ENCODE assay signal across 23 cellular contexts in the genomic region with DNA sequence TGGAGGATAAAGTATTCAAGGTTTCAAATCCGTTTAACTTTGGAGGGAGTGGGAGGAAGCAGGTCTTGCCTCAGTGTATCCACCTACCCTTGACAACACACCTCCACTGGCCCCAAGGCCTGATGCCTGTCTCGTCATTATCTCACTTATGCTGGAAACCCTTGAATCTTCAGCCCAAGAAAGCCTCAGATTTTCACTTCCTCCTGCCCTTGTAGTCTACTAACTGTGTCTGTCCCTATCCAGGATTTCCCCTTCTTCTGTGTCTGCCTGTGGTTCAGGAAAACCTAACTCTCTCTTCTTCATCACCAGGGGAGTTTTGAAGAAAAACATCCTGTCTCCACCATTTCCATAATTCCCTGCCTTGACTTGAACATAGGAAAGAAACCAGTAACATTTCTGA. TPM values are rescaled to one million over a fixed set of nuclear protein-coding genes. Genes with fewer than 3 reads are reported as not detected.
A peak's percentile ranks its signal among the peaks of the same experiment; 100 is the strongest.
DNase-seq lines count a peak whose midpoint lies in the region; ATAC-seq and TF ChIP-seq lines count a peak whose summit lies in the region.
"Had no signal": no experiment of that assay in that cellular context is flagged by ENCODE, and none has a peak within 500 bp of the region (broad histone marks: within the 10 kb centered on the region; RNA-seq: fewer than 3 reads in every experiment).

No MANE protein-coding gene starts in this region.

- no peak for DNase-seq in lower lobe of right lung
- DNase-seq: activated gamma-delta T cell; CD4-positive, alpha-beta memory T cell; dermis blood vessel endothelial cell; erythroblast; gastrocnemius medialis; GM23248; KG1; naive thymus-derived CD8-positive, alpha-beta T cell; NCI-H1048; NCI-H2029 treated with DMSO at 0.1 percent for 48 hours; sigmoid colon; stimulated activated naive CD4-positive, alpha-beta T cell had no signal

- no peak overlapping the region for H3K27ac ChIP-seq in HEK293 (ENCODE audit: extremely low read depth, low read depth, low read length)
- no peak overlapping the region for H3K27ac ChIP-seq in lower lobe of right lung
- H3K27ac ChIP-seq: gastrocnemius medialis, GM23248, parathyroid adenoma, sigmoid colon had no signal

- ATAC-seq in GM18511 (IDR thresholded peaks at IDR 0.05; ENCODE audit: unreplicated experiment): peak; percentile 77
- ATAC-seq in HG03442 (IDR thresholded peaks at IDR 0.05; ENCODE audit: unreplicated experiment): peak; percentile 77
- ATAC-seq in stimulated activated memory B cell treated with anti-CD40 and anti-IgM and Interleukin-4, amounts not matched to agents 10 μg/mL and 1 μg/mL and 100 μg/mL, for 72 hours: peak; percentile 77
- ATAC-seq in HG02763 (IDR thresholded peaks at IDR 0.05; ENCODE audit: unreplicated experiment): no peak
- ATAC-seq in lower lobe of right lung: no peak
- ATAC-seq in HG02840 (IDR thresholded peaks at IDR 0.05; ENCODE audit: low FRiP score, unreplicated experiment): no peak
- ATAC-seq: gastrocnemius medialis; naive thymus-derived CD8-positive, alpha-beta T cell had no signal

- no peak overlapping the region for H3K4me3 Mint-ChIP-seq in stimulated activated memory B cell treated with anti-CD40 and anti-IgM and Interleukin-4, amounts not matched to agents 10 μg/mL and 1 μg/mL and 100 μg/mL, for 72 hours
- H3K4me3 Mint-ChIP-seq: activated CD4-positive, alpha-beta T cell treated with anti-CD3 and anti-CD28 coated beads, Interleukin-2, amount 10 ng/mL, durations not matched to agents 24 days and 14 days; CD4-positive, alpha-beta memory T cell; naive thymus-derived CD8-positive, alpha-beta T cell had no signal

- H3K9me3 Mint-ChIP-seq in stimulated activated memory B cell treated with anti-CD40 and anti-IgM and Interleukin-4, amounts not matched to agents 10 μg/mL and 1 μg/mL and 100 μg/mL, for 72 hours: no peaks in the 10 kb centered on the region
- H3K9me3 Mint-ChIP-seq: activated CD4-positive, alpha-beta T cell treated with anti-CD3 and anti-CD28 coated beads, Interleukin-2, amount 10 ng/mL, durations not matched to agents 24 days and 14 days had no signal

- no peaks in the 10 kb centered on the region for H3K4me1 ChIP-seq in HEK293 (ENCODE audit: control insufficient read depth, insufficient read depth, low read length)
- no peaks in the 10 kb centered on the region for H3K4me1 ChIP-seq in lower lobe of right lung
- H3K4me1 ChIP-seq: gastrocnemius medialis, parathyroid adenoma, sigmoid colon had no signal

- H3K36me3 ChIP-seq in HEK293 (ENCODE audit: control insufficient read depth in 2 of 2, insufficient read depth in 1 of 2, low read length in 2 of 2): peaks cover 0 to 46% of the 10 kb centered on the region in 2 experiments; a peak in 2 of 3 replicates
- no peaks in the 10 kb centered on the region for H3K36me3 ChIP-seq in lower lobe of right lung
- H3K36me3 ChIP-seq: gastrocnemius medialis, sigmoid colon had no signal

- H3K4me1 Mint-ChIP-seq in stimulated activated memory B cell treated with anti-CD40 and anti-IgM and Interleukin-4, amounts not matched to agents 10 μg/mL and 1 μg/mL and 100 μg/mL, for 72 hours: peaks cover 18% of the 10 kb centered on the region
- H3K4me1 Mint-ChIP-seq: activated CD4-positive, alpha-beta T cell treated with anti-CD3 and anti-CD28 coated beads, Interleukin-2, amount 10 ng/mL, durations not matched to agents 24 days and 14 days; CD4-positive, alpha-beta memory T cell; naive thymus-derived CD8-positive, alpha-beta T cell had no signal

- intact Hi-C loops in lower lobe of right lung (cut with DNase I): no loop called here

- POLR2A ChIA-PET in HEK293 (lab: Yijun Ruan, JAX): interaction anchor here (0.6 kb wide), 1 partner anchor 34 kb away, joined by 4 read pairs; no protein-coding TSS in a partner anchor

- TF ChIP-seq CTCF in HEK293 (tag by site-specific recombination; IDR thresholded peaks at IDR 0.05) (no peak), lower lobe of right lung (IDR thresholded peaks at IDR 0.05) (no peak)

- H3K9me3 ChIP-seq in HEK293 (ENCODE audit: control insufficient read depth, insufficient read depth, low read depth, low read length) (no peaks in the 10 kb centered on the region), lower lobe of right lung (no peaks in the 10 kb centered on the region)
- H3K9me3 ChIP-seq: gastrocnemius medialis, sigmoid colon had no signal

- no peak overlapping the region for H3K4me3 ChIP-seq in HEK293 (ENCODE audit: low read depth, low read length)
- no peak overlapping the region for H3K4me3 ChIP-seq in lower lobe of right lung
- H3K4me3 ChIP-seq: gastrocnemius medialis, GM23248, sigmoid colon had no signal

- no peaks in the 10 kb centered on the region for H3K36me3 Mint-ChIP-seq in stimulated activated memory B cell treated with anti-CD40 and anti-IgM and Interleukin-4, amounts not matched to agents 10 μg/mL and 1 μg/mL and 100 μg/mL, for 72 hours
- H3K36me3 Mint-ChIP-seq: CD4-positive, alpha-beta memory T cell; naive thymus-derived CD8-positive, alpha-beta T cell had no signal

- peaks cover 21% of the 10 kb centered on the region for H3K27me3 Mint-ChIP-seq in stimulated activated memory B cell treated with anti-CD40 and anti-IgM and Interleukin-4, amounts not matched to agents 10 μg/mL and 1 μg/mL and 100 μg/mL, for 72 hours
- H3K27me3 Mint-ChIP-seq: activated CD4-positive, alpha-beta T cell treated with anti-CD3 and anti-CD28 coated beads, Interleukin-2, amount 10 ng/mL, durations not matched to agents 24 days and 14 days had no signal

- no peaks in the 10 kb centered on the region for H3K27me3 ChIP-seq in lower lobe of right lung (ENCODE audit: low read depth)
- H3K27me3 ChIP-seq: gastrocnemius medialis, sigmoid colon had no signal

- H3K27ac Mint-ChIP-seq in stimulated activated memory B cell treated with anti-CD40 and anti-IgM and Interleukin-4, amounts not matched to agents 10 μg/mL and 1 μg/mL and 100 μg/mL, for 72 hours: no peak overlapping the region
- H3K27ac Mint-ChIP-seq: activated CD4-positive, alpha-beta T cell treated with anti-CD3 and anti-CD28 coated beads, Interleukin-2, amount 10 ng/mL, durations not matched to agents 24 days and 14 days; CD4-positive, alpha-beta memory T cell; naive thymus-derived CD8-positive, alpha-beta T cell had no signal

- CTCF ChIA-PET in HEK293 (lab: Yijun Ruan, JAX): no interaction called here

TF ChIP-seq in HEK293, 187 proteins besides CTCF, POLR2A, EP300 and RAD21:
- TF ChIP-seq, protein P1, sequence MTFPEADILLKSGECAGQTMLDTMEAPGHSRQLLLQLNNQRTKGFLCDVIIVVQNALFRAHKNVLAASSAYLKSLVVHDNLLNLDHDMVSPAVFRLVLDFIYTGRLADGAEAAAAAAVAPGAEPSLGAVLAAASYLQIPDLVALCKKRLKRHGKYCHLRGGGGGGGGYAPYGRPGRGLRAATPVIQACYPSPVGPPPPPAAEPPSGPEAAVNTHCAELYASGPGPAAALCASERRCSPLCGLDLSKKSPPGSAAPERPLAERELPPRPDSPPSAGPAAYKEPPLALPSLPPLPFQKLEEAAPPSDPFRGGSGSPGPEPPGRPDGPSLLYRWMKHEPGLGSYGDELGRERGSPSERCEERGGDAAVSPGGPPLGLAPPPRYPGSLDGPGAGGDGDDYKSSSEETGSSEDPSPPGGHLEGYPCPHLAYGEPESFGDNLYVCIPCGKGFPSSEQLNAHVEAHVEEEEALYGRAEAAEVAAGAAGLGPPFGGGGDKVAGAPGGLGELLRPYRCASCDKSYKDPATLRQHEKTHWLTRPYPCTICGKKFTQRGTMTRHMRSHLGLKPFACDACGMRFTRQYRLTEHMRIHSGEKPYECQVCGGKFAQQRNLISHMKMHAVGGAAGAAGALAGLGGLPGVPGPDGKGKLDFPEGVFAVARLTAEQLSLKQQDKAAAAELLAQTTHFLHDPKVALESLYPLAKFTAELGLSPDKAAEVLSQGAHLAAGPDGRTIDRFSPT (tag by site-specific recombination; IDR thresholded peaks at IDR 0.05): no peak
- TF ChIP-seq ZNF133 (tag by site-specific recombination; IDR thresholded peaks at IDR 0.05) (0 out of 2 replicates have a peak, but pooled peaks have one; percentile 5), ZNF791 (tag by site-specific recombination; IDR thresholded peaks at IDR 0.05) (no peak), WT1 (tag by site-specific recombination; IDR thresholded peaks at IDR 0.05) (no peak)

RNA-seq across cellular contexts. Expression of gene SYT9, which starts 56.1 kb away (rescaled TPM):
- 0.18 TPM for total RNA-seq in lower lobe of right lung
- total RNA-seq: activated CD4-positive, alpha-beta T cell treated with anti-CD3 and anti-CD28 coated beads, Interleukin-2, amount 10 ng/mL, durations not matched to agents 24 days and 14 days; CD4-positive, alpha-beta memory T cell; GM23248; HT-29; mesenteric fat pad; naive thymus-derived CD8-positive, alpha-beta T cell had no signal

Comparison
In these comparisons a context has a peak if more than half of its experiments do, and no peak if none do; other contexts are left out.
1. ATAC-seq: peak in GM18511 (single experiment), HG03442 (single experiment) and stimulated activated memory B cell treated with anti-CD40 and anti-IgM and Interleukin-4, amounts not matched to agents 10 μg/mL and 1 μg/mL and 100 μg/mL, for 72 hours (single experiment); none in HG02763 (single experiment), lower lobe of right lung (0 of 2) and HG02840 (single experiment).